In the genomic region with DNA sequence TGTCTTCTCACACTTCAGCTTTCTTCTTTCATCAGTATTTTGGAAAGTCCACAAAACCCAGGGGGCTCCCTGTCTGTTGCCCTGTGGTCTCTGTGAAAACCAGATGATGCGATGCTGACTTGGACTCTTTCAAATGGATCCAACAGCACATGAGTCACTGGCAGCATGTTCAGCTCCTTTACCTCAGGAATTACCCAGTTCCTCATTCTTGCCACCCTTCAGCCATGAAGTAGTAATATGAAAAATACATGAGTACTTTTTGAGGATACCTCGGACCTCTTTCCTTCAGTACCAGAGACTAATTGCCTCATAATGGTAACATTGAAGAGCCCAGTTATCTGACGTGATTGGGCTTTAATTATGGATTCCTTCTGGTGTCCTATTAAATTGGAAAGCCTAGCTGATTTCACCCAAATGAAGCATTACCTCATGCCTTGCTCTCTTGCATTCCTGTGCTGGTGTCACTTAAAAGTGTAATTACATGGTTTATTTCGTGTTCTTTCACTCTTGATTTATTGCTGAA, we compare ENCODE assay signal across 1 cellular context.
TF ChIP-seq lines count a peak whose summit lies in the region.

No MANE protein-coding gene starts in this region.

TF ChIP-seq in GM12878, 131 proteins besides CTCF, POLR2A, EP300 and RAD21 (continued from another document and continues in another):
- TF ChIP-seq HDAC6 (IDR thresholded peaks at IDR 0.05; ENCODE audit: unreplicated experiment) (no peak), FOXM1 (IDR thresholded peaks at IDR 0.05; ENCODE audit: low read depth, low read length) (peak; percentile 93), CREM (IDR thresholded peaks at IDR 0.05; ENCODE audit: low read depth) (peak; percentile 91), FOS (IDR thresholded peaks at IDR 0.05; ENCODE audit: borderline replicate concordance, extremely low read depth, insufficient read length) (no peak), STAT1 (conservative IDR thresholded peaks at IDR 0.05) (no peak), NBN (IDR thresholded peaks at IDR 0.05) (peak; percentile 82), MYB (IDR thresholded peaks at IDR 0.05; ENCODE audit: borderline replicate concordance, low read depth, low read length) (no peak), CBX5 (IDR thresholded peaks at IDR 0.05; ENCODE audit: low read depth) (peak; percentile 77), DPF2 (IDR thresholded peaks at IDR 0.05) (peak; percentile 98), NFYA (IDR thresholded peaks at IDR 0.05; ENCODE audit: borderline replicate concordance, low read depth, low read length) (no peak), ZNF384 (IDR thresholded peaks at IDR 0.05; ENCODE audit: borderline replicate concordance, low read depth, low read length) (no peak), GABPA (IDR thresholded peaks at IDR 0.05; ENCODE audit: low read depth) (peak; percentile 39; the same call in 1 of the 2 replicates), PAX8 (IDR thresholded peaks at IDR 0.05) (no peak), NR2C2 (IDR thresholded peaks at IDR 0.05; ENCODE audit: borderline replicate concordance, control insufficient read depth, insufficient read length, low read depth) (no peak), SRF (IDR thresholded peaks at IDR 0.05; ENCODE audit: low read depth in 2 of 2, low read length in 2 of 2) (peak in 1 of 2 experiments; percentile 61; a peak in 1 of 4 replicates), PAX5 (IDR thresholded peaks at IDR 0.05; ENCODE audit: borderline replicate concordance, low read depth, low read length) (peak; percentile 92), RB1 (IDR thresholded peaks at IDR 0.05; ENCODE audit: borderline replicate concordance) (no peak), ETV6 (conservative IDR thresholded peaks at IDR 0.05 in 1 of 2, IDR thresholded peaks at IDR 0.05 in 1 of 2; ENCODE audit: borderline replicate concordance in 1 of 2, low read depth in 1 of 2) (peak in 1 of 2 experiments; percentile 71; a peak in 1 of 4 replicates), PML (IDR thresholded peaks at IDR 0.05; ENCODE audit: low read length) (peak; percentile 72; the same call in 1 of the 2 replicates), RFX5 (IDR thresholded peaks at IDR 0.05; ENCODE audit: low read depth, low read length) (no peak), JUNB (IDR thresholded peaks at IDR 0.05) (peak; percentile 79), POLR2AphosphoS2 (IDR thresholded peaks at IDR 0.05; ENCODE audit: low read depth, low read length) (no peak), ZBED1 (IDR thresholded peaks at IDR 0.05; ENCODE audit: borderline replicate concordance) (peak; percentile 89)
- TF ChIP-seq, protein P1, sequence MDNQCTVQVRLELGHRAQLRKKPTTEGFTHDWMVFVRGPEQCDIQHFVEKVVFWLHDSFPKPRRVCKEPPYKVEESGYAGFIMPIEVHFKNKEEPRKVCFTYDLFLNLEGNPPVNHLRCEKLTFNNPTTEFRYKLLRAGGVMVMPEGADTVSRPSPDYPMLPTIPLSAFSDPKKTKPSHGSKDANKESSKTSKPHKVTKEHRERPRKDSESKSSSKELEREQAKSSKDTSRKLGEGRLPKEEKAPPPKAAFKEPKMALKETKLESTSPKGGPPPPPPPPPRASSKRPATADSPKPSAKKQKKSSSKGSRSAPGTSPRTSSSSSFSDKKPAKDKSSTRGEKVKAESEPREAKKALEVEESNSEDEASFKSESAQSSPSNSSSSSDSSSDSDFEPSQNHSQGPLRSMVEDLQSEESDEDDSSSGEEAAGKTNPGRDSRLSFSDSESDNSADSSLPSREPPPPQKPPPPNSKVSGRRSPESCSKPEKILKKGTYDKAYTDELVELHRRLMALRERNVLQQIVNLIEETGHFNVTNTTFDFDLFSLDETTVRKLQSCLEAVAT (IDR thresholded peaks at IDR 0.05), result peak; percentile 72
- TF ChIP-seq, protein P2, sequence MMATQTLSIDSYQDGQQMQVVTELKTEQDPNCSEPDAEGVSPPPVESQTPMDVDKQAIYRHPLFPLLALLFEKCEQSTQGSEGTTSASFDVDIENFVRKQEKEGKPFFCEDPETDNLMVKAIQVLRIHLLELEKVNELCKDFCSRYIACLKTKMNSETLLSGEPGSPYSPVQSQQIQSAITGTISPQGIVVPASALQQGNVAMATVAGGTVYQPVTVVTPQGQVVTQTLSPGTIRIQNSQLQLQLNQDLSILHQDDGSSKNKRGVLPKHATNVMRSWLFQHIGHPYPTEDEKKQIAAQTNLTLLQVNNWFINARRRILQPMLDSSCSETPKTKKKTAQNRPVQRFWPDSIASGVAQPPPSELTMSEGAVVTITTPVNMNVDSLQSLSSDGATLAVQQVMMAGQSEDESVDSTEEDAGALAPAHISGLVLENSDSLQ (IDR thresholded peaks at IDR 0.05), result no peak; the same call in 1 of the 2 replicates
- TF ChIP-seq, protein P3, sequence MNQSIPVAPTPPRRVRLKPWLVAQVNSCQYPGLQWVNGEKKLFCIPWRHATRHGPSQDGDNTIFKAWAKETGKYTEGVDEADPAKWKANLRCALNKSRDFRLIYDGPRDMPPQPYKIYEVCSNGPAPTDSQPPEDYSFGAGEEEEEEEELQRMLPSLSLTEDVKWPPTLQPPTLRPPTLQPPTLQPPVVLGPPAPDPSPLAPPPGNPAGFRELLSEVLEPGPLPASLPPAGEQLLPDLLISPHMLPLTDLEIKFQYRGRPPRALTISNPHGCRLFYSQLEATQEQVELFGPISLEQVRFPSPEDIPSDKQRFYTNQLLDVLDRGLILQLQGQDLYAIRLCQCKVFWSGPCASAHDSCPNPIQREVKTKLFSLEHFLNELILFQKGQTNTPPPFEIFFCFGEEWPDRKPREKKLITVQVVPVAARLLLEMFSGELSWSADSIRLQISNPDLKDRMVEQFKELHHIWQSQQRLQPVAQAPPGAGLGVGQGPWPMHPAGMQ (IDR thresholded peaks at IDR 0.05; ENCODE audit: borderline replicate concordance), result no peak
- TF ChIP-seq, protein P4, sequence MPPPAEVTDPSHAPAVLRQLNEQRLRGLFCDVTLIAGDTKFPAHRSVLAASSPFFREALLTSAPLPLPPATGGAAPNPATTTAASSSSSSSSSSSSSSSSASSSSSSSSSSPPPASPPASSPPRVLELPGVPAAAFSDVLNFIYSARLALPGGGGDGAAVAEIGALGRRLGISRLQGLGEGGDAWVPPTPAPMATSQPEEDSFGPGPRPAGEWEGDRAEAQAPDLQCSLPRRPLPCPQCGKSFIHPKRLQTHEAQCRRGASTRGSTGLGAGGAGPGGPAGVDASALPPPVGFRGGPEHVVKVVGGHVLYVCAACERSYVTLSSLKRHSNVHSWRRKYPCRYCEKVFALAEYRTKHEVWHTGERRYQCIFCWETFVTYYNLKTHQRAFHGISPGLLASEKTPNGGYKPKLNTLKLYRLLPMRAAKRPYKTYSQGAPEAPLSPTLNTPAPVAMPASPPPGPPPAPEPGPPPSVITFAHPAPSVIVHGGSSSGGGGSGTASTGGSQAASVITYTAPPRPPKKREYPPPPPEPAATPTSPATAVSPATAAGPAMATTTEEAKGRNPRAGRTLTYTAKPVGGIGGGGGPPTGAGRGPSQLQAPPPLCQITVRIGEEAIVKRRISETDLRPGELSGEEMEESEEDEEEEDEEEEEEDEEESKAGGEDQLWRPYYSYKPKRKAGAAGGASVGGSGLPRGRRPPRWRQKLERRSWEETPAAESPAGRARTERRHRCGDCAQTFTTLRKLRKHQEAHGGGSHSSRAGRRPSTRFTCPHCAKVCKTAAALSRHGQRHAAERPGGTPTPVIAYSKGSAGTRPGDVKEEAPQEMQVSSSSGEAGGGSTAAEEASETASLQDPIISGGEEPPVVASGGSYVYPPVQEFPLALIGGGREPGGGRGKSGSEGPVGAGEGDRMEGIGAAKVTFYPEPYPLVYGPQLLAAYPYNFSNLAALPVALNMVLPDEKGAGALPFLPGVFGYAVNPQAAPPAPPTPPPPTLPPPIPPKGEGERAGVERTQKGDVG (CRISPR knock-in tag; IDR thresholded peaks at IDR 0.05), result no peak
- TF ChIP-seq, protein P5, sequence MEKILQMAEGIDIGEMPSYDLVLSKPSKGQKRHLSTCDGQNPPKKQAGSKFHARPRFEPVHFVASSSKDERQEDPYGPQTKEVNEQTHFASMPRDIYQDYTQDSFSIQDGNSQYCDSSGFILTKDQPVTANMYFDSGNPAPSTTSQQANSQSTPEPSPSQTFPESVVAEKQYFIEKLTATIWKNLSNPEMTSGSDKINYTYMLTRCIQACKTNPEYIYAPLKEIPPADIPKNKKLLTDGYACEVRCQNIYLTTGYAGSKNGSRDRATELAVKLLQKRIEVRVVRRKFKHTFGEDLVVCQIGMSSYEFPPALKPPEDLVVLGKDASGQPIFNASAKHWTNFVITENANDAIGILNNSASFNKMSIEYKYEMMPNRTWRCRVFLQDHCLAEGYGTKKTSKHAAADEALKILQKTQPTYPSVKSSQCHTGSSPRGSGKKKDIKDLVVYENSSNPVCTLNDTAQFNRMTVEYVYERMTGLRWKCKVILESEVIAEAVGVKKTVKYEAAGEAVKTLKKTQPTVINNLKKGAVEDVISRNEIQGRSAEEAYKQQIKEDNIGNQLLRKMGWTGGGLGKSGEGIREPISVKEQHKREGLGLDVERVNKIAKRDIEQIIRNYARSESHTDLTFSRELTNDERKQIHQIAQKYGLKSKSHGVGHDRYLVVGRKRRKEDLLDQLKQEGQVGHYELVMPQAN (conservative IDR thresholded peaks at IDR 0.05), result no peak
- TF ChIP-seq, protein P6, sequence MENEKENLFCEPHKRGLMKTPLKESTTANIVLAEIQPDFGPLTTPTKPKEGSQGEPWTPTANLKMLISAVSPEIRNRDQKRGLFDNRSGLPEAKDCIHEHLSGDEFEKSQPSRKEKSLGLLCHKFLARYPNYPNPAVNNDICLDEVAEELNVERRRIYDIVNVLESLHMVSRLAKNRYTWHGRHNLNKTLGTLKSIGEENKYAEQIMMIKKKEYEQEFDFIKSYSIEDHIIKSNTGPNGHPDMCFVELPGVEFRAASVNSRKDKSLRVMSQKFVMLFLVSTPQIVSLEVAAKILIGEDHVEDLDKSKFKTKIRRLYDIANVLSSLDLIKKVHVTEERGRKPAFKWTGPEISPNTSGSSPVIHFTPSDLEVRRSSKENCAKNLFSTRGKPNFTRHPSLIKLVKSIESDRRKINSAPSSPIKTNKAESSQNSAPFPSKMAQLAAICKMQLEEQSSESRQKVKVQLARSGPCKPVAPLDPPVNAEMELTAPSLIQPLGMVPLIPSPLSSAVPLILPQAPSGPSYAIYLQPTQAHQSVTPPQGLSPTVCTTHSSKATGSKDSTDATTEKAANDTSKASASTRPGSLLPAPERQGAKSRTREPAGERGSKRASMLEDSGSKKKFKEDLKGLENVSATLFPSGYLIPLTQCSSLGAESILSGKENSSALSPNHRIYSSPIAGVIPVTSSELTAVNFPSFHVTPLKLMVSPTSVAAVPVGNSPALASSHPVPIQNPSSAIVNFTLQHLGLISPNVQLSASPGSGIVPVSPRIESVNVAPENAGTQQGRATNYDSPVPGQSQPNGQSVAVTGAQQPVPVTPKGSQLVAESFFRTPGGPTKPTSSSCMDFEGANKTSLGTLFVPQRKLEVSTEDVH (IDR thresholded peaks at IDR 0.05; ENCODE audit: low read depth, partially characterized antibody), result no peak
- TF ChIP-seq, protein P7, sequence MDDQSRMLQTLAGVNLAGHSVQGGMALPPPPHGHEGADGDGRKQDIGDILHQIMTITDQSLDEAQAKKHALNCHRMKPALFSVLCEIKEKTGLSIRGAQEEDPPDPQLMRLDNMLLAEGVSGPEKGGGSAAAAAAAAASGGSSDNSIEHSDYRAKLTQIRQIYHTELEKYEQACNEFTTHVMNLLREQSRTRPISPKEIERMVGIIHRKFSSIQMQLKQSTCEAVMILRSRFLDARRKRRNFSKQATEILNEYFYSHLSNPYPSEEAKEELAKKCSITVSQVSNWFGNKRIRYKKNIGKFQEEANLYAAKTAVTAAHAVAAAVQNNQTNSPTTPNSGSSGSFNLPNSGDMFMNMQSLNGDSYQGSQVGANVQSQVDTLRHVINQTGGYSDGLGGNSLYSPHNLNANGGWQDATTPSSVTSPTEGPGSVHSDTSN (IDR thresholded peaks at IDR 0.05; ENCODE audit: insufficient replicate concordance, low read depth, low read length), result no peak
- TF ChIP-seq, protein P8, sequence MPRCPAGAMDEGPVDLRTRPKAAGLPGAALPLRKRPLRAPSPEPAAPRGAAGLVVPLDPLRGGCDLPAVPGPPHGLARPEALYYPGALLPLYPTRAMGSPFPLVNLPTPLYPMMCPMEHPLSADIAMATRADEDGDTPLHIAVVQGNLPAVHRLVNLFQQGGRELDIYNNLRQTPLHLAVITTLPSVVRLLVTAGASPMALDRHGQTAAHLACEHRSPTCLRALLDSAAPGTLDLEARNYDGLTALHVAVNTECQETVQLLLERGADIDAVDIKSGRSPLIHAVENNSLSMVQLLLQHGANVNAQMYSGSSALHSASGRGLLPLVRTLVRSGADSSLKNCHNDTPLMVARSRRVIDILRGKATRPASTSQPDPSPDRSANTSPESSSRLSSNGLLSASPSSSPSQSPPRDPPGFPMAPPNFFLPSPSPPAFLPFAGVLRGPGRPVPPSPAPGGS (IDR thresholded peaks at IDR 0.05; ENCODE audit: borderline replicate concordance, insufficient read depth, low read depth, low read length, poor library complexity, severe bottlenecking), result peak; percentile 72
- TF ChIP-seq, protein P9, sequence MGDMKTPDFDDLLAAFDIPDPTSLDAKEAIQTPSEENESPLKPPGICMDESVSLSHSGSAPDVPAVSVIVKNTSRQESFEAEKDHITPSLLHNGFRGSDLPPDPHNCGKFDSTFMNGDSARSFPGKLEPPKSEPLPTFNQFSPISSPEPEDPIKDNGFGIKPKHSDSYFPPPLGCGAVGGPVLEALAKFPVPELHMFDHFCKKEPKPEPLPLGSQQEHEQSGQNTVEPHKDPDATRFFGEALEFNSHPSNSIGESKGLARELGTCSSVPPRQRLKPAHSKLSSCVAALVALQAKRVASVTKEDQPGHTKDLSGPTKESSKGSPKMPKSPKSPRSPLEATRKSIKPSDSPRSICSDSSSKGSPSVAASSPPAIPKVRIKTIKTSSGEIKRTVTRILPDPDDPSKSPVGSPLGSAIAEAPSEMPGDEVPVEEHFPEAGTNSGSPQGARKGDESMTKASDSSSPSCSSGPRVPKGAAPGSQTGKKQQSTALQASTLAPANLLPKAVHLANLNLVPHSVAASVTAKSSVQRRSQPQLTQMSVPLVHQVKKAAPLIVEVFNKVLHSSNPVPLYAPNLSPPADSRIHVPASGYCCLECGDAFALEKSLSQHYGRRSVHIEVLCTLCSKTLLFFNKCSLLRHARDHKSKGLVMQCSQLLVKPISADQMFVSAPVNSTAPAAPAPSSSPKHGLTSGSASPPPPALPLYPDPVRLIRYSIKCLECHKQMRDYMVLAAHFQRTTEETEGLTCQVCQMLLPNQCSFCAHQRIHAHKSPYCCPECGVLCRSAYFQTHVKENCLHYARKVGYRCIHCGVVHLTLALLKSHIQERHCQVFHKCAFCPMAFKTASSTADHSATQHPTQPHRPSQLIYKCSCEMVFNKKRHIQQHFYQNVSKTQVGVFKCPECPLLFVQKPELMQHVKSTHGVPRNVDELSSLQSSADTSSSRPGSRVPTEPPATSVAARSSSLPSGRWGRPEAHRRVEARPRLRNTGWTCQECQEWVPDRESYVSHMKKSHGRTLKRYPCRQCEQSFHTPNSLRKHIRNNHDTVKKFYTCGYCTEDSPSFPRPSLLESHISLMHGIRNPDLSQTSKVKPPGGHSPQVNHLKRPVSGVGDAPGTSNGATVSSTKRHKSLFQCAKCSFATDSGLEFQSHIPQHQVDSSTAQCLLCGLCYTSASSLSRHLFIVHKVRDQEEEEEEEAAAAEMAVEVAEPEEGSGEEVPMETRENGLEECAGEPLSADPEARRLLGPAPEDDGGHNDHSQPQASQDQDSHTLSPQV (IDR thresholded peaks at IDR 0.05), result peak; percentile 69; the same call in 1 of the 2 replicates
